In the genomic region with DNA sequence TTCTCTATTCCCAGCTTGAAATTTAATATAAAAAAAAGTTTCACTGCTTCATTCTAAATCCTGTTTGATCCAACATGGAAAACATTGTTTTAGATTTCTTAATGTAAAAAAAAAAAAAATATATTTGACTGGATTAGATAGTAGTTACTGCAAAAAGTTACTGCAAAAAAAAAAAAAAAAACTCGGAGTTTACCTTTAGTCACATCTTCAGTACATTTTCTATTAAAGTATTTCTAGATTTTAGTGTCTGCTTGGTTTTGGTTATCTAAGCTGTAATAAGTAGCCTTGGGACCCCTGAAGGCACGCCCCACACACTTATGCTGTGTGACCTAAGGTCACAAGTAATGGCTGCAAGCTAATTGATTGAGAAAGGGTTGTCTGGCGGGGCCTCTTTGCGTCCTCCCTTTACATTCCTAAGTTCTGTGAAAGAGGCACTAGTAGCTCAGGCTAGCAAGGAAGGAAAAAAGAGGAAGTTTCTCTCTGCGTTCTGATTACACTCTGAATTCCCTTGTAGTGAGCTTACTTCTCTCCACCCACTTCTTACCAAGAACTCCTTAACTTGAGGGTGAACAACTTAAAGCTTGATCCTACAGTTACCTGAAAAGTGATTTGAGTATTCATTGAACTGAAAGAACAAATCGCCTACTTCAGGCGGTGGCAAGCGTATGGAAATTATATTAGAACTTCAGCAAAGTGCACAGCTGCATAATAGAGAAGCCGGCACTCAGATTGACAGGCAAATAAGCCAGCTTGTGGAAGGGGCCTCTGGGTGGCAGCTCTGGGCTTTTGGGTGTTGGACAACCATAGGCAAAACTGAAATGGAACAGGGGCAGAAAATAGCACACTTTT, we compare ENCODE assay signal across 1 cellular context.
TF ChIP-seq lines count a peak whose summit lies in the region.

No MANE protein-coding gene starts in this region.

TF ChIP-seq in HEK293, 187 proteins besides CTCF, POLR2A, EP300 and RAD21 (continued from another document):
- TF ChIP-seq, protein P1, sequence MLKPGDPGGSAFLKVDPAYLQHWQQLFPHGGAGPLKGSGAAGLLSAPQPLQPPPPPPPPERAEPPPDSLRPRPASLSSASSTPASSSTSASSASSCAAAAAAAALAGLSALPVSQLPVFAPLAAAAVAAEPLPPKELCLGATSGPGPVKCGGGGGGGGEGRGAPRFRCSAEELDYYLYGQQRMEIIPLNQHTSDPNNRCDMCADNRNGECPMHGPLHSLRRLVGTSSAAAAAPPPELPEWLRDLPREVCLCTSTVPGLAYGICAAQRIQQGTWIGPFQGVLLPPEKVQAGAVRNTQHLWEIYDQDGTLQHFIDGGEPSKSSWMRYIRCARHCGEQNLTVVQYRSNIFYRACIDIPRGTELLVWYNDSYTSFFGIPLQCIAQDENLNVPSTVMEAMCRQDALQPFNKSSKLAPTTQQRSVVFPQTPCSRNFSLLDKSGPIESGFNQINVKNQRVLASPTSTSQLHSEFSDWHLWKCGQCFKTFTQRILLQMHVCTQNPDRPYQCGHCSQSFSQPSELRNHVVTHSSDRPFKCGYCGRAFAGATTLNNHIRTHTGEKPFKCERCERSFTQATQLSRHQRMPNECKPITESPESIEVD (tag by site-specific recombination; IDR thresholded peaks at IDR 0.05) = no peak
- TF ChIP-seq SP7 (tag by site-specific recombination; IDR thresholded peaks at IDR 0.05) (peak; percentile 42; the same call in 1 of the 2 replicates), BCL11A (tag by site-specific recombination; IDR thresholded peaks at IDR 0.05; ENCODE audit: low read depth) (no peak), ZNF335 (tag by site-specific recombination; conservative IDR thresholded peaks at IDR 0.05) (peak; percentile 61), ZNF354C (tag by site-specific recombination; IDR thresholded peaks at IDR 0.05; ENCODE audit: borderline replicate concordance, low read depth) (no peak), ZSCAN23 (tag by site-specific recombination; IDR thresholded peaks at IDR 0.05) (no peak), ZNF558 (tag by site-specific recombination; IDR thresholded peaks at IDR 0.05) (no peak), ZNF324 (tag by site-specific recombination; IDR thresholded peaks at IDR 0.05) (0 out of 2 replicates have a peak, but pooled peaks have one; percentile 50), ZNF274 (IDR thresholded peaks at IDR 0.05; ENCODE audit: low read length) (no peak), ZNF274 (tag by site-specific recombination; IDR thresholded peaks at IDR 0.05; ENCODE audit: borderline replicate concordance) (no peak), ZNF610 (tag by site-specific recombination; IDR thresholded peaks at IDR 0.05; ENCODE audit: borderline replicate concordance) (no peak), ZNF555 (tag by site-specific recombination; conservative IDR thresholded peaks at IDR 0.05) (no peak), ZFP3 (tag by site-specific recombination; IDR thresholded peaks at IDR 0.05; ENCODE audit: low read depth) (no peak), ZNF664 (tag by site-specific recombination; IDR thresholded peaks at IDR 0.05) (peak; percentile 81), ZNF426 (tag by site-specific recombination; IDR thresholded peaks at IDR 0.05) (no peak), ZNF146 (tag by site-specific recombination; IDR thresholded peaks at IDR 0.05) (no peak), ZNF501 (tag by site-specific recombination; IDR thresholded peaks at IDR 0.05) (no peak), ZNF2 (tag by site-specific recombination; IDR thresholded peaks at IDR 0.05) (no peak), ZNF629 (tag by site-specific recombination; IDR thresholded peaks at IDR 0.05) (no peak), ZFHX2 (tag by site-specific recombination; conservative IDR thresholded peaks at IDR 0.05) (no peak), ZBTB17 (tag by site-specific recombination; IDR thresholded peaks at IDR 0.05) (peak; percentile 58; the same call in 1 of the 2 replicates), ZNF114 (tag by site-specific recombination; IDR thresholded peaks at IDR 0.05) (no peak), ZNF530 (tag by site-specific recombination; IDR thresholded peaks at IDR 0.05; ENCODE audit: low read depth) (no peak), BCL11B (tag by site-specific recombination; IDR thresholded peaks at IDR 0.05; ENCODE audit: low read depth) (no peak), GLI4 (tag by site-specific recombination; IDR thresholded peaks at IDR 0.05) (no peak), GLIS2 (tag by site-specific recombination; IDR thresholded peaks at IDR 0.05) (no peak), HOXD13 (CRISPR knock-in tag; IDR thresholded peaks at IDR 0.05; ENCODE audit: borderline replicate concordance) (no peak), ZNF37A (tag by site-specific recombination; IDR thresholded peaks at IDR 0.05) (no peak), ZNF623 (tag by site-specific recombination; IDR thresholded peaks at IDR 0.05) (no peak), ZNF660 (tag by site-specific recombination; IDR thresholded peaks at IDR 0.05) (0 out of 2 replicates have a peak, but pooled peaks have one; percentile 25), ZNF433 (tag by site-specific recombination; IDR thresholded peaks at IDR 0.05; ENCODE audit: low read depth) (no peak)
- TF ChIP-seq, protein P2, sequence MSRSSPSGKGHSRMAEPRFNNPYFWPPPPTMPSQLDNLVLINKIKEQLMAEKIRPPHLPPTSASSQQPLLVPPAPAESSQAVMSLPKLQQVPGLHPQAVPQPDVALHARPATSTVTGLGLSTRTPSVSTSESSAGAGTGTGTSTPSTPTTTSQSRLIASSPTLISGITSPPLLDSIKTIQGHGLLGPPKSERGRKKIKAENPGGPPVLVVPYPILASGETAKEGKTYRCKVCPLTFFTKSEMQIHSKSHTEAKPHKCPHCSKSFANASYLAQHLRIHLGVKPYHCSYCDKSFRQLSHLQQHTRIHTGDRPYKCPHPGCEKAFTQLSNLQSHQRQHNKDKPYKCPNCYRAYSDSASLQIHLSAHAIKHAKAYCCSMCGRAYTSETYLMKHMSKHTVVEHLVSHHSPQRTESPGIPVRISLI (tag by site-specific recombination; IDR thresholded peaks at IDR 0.05) = peak; percentile 85; the same call in 1 of the 2 replicates
- TF ChIP-seq, protein P3, sequence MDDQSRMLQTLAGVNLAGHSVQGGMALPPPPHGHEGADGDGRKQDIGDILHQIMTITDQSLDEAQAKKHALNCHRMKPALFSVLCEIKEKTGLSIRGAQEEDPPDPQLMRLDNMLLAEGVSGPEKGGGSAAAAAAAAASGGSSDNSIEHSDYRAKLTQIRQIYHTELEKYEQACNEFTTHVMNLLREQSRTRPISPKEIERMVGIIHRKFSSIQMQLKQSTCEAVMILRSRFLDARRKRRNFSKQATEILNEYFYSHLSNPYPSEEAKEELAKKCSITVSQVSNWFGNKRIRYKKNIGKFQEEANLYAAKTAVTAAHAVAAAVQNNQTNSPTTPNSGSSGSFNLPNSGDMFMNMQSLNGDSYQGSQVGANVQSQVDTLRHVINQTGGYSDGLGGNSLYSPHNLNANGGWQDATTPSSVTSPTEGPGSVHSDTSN (CRISPR knock-in tag; IDR thresholded peaks at IDR 0.05) = no peak
- TF ChIP-seq, protein P4, sequence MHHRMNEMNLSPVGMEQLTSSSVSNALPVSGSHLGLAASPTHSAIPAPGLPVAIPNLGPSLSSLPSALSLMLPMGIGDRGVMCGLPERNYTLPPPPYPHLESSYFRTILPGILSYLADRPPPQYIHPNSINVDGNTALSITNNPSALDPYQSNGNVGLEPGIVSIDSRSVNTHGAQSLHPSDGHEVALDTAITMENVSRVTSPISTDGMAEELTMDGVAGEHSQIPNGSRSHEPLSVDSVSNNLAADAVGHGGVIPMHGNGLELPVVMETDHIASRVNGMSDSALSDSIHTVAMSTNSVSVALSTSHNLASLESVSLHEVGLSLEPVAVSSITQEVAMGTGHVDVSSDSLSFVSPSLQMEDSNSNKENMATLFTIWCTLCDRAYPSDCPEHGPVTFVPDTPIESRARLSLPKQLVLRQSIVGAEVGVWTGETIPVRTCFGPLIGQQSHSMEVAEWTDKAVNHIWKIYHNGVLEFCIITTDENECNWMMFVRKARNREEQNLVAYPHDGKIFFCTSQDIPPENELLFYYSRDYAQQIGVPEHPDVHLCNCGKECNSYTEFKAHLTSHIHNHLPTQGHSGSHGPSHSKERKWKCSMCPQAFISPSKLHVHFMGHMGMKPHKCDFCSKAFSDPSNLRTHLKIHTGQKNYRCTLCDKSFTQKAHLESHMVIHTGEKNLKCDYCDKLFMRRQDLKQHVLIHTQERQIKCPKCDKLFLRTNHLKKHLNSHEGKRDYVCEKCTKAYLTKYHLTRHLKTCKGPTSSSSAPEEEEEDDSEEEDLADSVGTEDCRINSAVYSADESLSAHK (tag by site-specific recombination; IDR thresholded peaks at IDR 0.05) = peak; percentile 40; the same call in 1 of the 2 replicates
- TF ChIP-seq, protein P5, sequence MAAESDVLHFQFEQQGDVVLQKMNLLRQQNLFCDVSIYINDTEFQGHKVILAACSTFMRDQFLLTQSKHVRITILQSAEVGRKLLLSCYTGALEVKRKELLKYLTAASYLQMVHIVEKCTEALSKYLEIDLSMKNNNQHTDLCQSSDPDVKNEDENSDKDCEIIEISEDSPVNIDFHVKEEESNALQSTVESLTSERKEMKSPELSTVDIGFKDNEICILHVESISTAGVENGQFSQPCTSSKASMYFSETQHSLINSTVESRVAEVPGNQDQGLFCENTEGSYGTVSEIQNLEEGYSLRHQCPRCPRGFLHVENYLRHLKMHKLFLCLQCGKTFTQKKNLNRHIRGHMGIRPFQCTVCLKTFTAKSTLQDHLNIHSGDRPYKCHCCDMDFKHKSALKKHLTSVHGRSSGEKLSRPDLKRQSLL (tag by site-specific recombination; IDR thresholded peaks at IDR 0.05) = no peak
- TF ChIP-seq, protein P6, sequence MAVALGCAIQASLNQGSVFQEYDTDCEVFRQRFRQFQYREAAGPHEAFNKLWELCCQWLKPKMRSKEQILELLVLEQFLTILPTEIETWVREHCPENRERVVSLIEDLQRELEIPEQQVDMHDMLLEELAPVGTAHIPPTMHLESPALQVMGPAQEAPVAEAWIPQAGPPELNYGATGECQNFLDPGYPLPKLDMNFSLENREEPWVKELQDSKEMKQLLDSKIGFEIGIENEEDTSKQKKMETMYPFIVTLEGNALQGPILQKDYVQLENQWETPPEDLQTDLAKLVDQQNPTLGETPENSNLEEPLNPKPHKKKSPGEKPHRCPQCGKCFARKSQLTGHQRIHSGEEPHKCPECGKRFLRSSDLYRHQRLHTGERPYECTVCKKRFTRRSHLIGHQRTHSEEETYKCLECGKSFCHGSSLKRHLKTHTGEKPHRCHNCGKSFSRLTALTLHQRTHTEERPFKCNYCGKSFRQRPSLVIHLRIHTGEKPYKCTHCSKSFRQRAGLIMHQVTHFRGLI (tag by site-specific recombination; IDR thresholded peaks at IDR 0.05) = no peak
- TF ChIP-seq, protein P7, sequence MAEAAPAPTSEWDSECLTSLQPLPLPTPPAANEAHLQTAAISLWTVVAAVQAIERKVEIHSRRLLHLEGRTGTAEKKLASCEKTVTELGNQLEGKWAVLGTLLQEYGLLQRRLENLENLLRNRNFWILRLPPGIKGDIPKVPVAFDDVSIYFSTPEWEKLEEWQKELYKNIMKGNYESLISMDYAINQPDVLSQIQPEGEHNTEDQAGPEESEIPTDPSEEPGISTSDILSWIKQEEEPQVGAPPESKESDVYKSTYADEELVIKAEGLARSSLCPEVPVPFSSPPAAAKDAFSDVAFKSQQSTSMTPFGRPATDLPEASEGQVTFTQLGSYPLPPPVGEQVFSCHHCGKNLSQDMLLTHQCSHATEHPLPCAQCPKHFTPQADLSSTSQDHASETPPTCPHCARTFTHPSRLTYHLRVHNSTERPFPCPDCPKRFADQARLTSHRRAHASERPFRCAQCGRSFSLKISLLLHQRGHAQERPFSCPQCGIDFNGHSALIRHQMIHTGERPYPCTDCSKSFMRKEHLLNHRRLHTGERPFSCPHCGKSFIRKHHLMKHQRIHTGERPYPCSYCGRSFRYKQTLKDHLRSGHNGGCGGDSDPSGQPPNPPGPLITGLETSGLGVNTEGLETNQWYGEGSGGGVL (tag by site-specific recombination; IDR thresholded peaks at IDR 0.05) = no peak
- TF ChIP-seq, protein P8, sequence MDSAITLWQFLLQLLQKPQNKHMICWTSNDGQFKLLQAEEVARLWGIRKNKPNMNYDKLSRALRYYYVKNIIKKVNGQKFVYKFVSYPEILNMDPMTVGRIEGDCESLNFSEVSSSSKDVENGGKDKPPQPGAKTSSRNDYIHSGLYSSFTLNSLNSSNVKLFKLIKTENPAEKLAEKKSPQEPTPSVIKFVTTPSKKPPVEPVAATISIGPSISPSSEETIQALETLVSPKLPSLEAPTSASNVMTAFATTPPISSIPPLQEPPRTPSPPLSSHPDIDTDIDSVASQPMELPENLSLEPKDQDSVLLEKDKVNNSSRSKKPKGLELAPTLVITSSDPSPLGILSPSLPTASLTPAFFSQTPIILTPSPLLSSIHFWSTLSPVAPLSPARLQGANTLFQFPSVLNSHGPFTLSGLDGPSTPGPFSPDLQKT (IDR thresholded peaks at IDR 0.05; ENCODE audit: borderline replicate concordance, low read depth, low read length) = no peak
